Comparison of ENCODE assay signal across 26 cellular contexts in genomic region chr10:37839243-37839642, GRCh38.
"Had no signal": no experiment of that assay in that cellular context is flagged by ENCODE, and none has a peak within 500 bp of the region (broad histone marks: within the 10 kb centered on the region; RNA-seq: fewer than 3 reads in every experiment).

No MANE protein-coding gene starts in this region.

- H3K27me3 ChIP-seq: stomach, suprapubic skin, testis, thyroid gland, tibial artery, tibial nerve, transverse colon, upper lobe of left lung, upper lobe of right lung, uterus, vagina had no signal

- H3K9me3 ChIP-seq: suprapubic skin, testis, thyroid gland, vagina had no signal

- H3K4me3 ChIP-seq: stomach, suprapubic skin, testis, thoracic aorta, thyroid gland, tibial artery, tibial nerve, transverse colon, upper lobe of left lung, upper lobe of right lung, uterus, vagina had no signal

- H3K36me3 ChIP-seq: uterus had no signal

- H3K4me1 ChIP-seq: stomach, suprapubic skin, testis, thyroid gland, tibial artery, tibial nerve, transverse colon, upper lobe of left lung, upper lobe of right lung, uterus, vagina had no signal

- ATAC-seq: stimulated activated effector memory CD8-positive, alpha-beta T cell treated with anti-CD3 and anti-CD28 coated beads, Interleukin-12 subunit alpha, Interleukin-12 subunit beta, amount 100 ng/mL, for 72 hours; stimulated activated memory B cell treated with anti-CD40 and anti-IgM and Interleukin-4, amounts not matched to agents 10 μg/mL and 1 μg/mL and 100 μg/mL, for 72 hours; stimulated activated naive B cell treated with anti-CD40 and anti-IgM and Interleukin-4, amounts not matched to agents 10 μg/mL and 1 μg/mL and 100 μg/mL, for 72 hours; stimulated activated naive CD8-positive, alpha-beta T cell treated with anti-CD3 and anti-CD28 coated beads, Interleukin-15, amount 100 ng/mL, for 72 hours; stimulated activated naive CD8-positive, alpha-beta T cell treated with anti-CD3 and anti-CD28 coated beads, Interleukin-15, Interleukin-2, amounts not matched to agents 100 U/mL and 50 U/mL, for 24 hours; upper lobe of right lung had no signal

- H3K27ac ChIP-seq: stomach, suprapubic skin, testis, thoracic aorta, thyroid gland, tibial artery, tibial nerve, transverse colon, upper lobe of left lung, upper lobe of right lung, uterus, vagina had no signal

- DNase-seq: stimulated activated CD4-positive, alpha-beta T cell treated with anti-CD3 and anti-CD28 coated beads, Interleukin-2, amount 100 ng/mL, for 48 hours; stimulated activated CD4-positive, alpha-beta T cell treated with anti-CD3 and anti-CD28 coated beads, Interleukin-4, amount 100 ng/mL, for 1 hour; stimulated activated CD4-positive, alpha-beta T cell treated with anti-CD3 and anti-CD28 coated beads, Interleukin-4, amount 100 ng/mL, for 24 hours; stimulated activated CD4-positive, alpha-beta T cell treated with anti-CD3 and anti-CD28 coated beads, Interleukin-4, amount 100 ng/mL, for 4 hours; stimulated activated CD8-positive, alpha-beta memory T cell treated with anti-CD3 and anti-CD28 coated beads, Interleukin-4, amount 100 ng/mL, for 48 hours; stimulated activated naive B cell treated with anti-CD40 and anti-IgM and Interleukin-4, amounts not matched to agents 10 μg/mL and 1 μg/mL and 100 μg/mL, for 72 hours; stimulated activated naive CD4-positive, alpha-beta T cell; stimulated activated naive CD4-positive, alpha-beta T cell treated with Interleukin-2 at 50 U/mL for 16 hours; stimulated activated naive CD8-positive, alpha-beta T cell treated with anti-CD3 and anti-CD28 coated beads, Interleukin-15, amount 100 ng/mL, for 72 hours; stimulated activated naive CD8-positive, alpha-beta T cell treated with anti-CD3 and anti-CD28 coated beads, Interleukin-15, Interleukin-2, amounts not matched to agents 100 U/mL and 50 U/mL, for 24 hours; stomach; substantia nigra; testis; thyroid gland; tibial artery; transverse colon; trophoblast cell; upper lobe of left lung; upper lobe of right lung; uterus had no signal
